ENCODE assay signal across 8 cellular contexts in genomic region chrX:140057001-140057411, GRCh38.
DNase-seq lines count a peak whose midpoint lies in the region; ATAC-seq, FAIRE-seq and TF ChIP-seq lines count a peak whose summit lies in the region.

No MANE protein-coding gene starts in this region.

- H3K9me3 Mint-ChIP-seq in immature natural killer cell: no peaks in the 10 kb centered on the region

- no peaks in the 10 kb centered on the region for H3K9me1 ChIP-seq in K562 (ENCODE audit: control insufficient read depth, insufficient read depth, low read length)

- H3K27me3 Mint-ChIP-seq in immature natural killer cell (ENCODE audit: low read depth in 3 of 3): peaks cover 0 to 9% (median 2%) of the 10 kb centered on the region in 3 donors

- POLR2A ChIA-PET in K562 (lab: Yijun Ruan, JAX): interaction anchor here (0.5 kb wide), 1 partner anchor 28 kb away, joined by 3 read pairs; no protein-coding TSS in a partner anchor

- H3K4me3 ChIP-seq in K562: no peak overlapping the region

- intact Hi-C loops in K562 (cut with micrococcal nuclease): loop anchor here (1.0 to 5.0 kb wide), 4 partner anchors 45 to 676 kb away; no protein-coding TSS in a partner anchor

- no peak for TF ChIP-seq POLR2A in K562 (conservative IDR thresholded peaks at IDR 0.05)

- no peaks in the 10 kb centered on the region for H3K36me3 Mint-ChIP-seq in immature natural killer cell

- in situ Hi-C loops in K562 (cut with MboI): no loop called here

- H2AFZ ChIP-seq in K562 (ENCODE audit: low read depth, low read length): no peak overlapping the region

- H3K4me3 Mint-ChIP-seq in immature natural killer cell: peak overlapping the region in 1 of 5 donors; percentile 34

- CTCF ChIA-PET in K562 (lab: Yijun Ruan, JAX; ENCODE audit: low intra/inter-chr PET ratio): interaction anchor here (0.7 to 1.4 kb wide), 2 partner anchors 84 to 85 kb away, joined by 3 read pairs; no protein-coding TSS in a partner anchor

- peaks cover 0 to 6% of the 10 kb centered on the region in 2 donors for H3K4me1 Mint-ChIP-seq in immature natural killer cell

- peak; percentile 76 to 86 (median 82) for TF ChIP-seq CTCF in K562 (IDR thresholded peaks at IDR 0.05 in 2 of 3, conservative IDR thresholded peaks at IDR 0.05 in 1 of 3; ENCODE audit: insufficient read depth in 2 of 3, low read depth in 1 of 3, low read length in 3 of 3)

- no peaks in the 10 kb centered on the region for H3K9me3 ChIP-seq in K562 (replicated peaks; ENCODE audit: control insufficient read depth, insufficient read depth, low read depth, low read length)

- no peak overlapping the region for H3K4me2 ChIP-seq in K562 (ENCODE audit: insufficient read depth, low read length)

- no peaks in the 10 kb centered on the region; a peak in 1 of 5 replicates for H3K4me1 ChIP-seq in K562 (replicated peaks in 1 of 2; ENCODE audit: control insufficient read depth in 2 of 2, insufficient read depth in 2 of 2, low read length in 2 of 2)

- ATAC-seq in HG02610 (IDR thresholded peaks at IDR 0.05; ENCODE audit: unreplicated experiment) (peak; percentile 89), K562 (peak; percentile 99)

- H3K27ac Mint-ChIP-seq in immature natural killer cell: no peak overlapping the region

- no peak overlapping the region for H3K27ac ChIP-seq in K562 (ENCODE audit: extremely low read depth, low read depth, low read length)

- peak; percentile 82 for FAIRE-seq in K562 (lab: Jason Lieb, UNC)

- H4K20me1 ChIP-seq in K562 (replicated peaks; ENCODE audit: control insufficient read depth, insufficient read depth, low read length): no peaks in the 10 kb centered on the region

- no peaks in the 10 kb centered on the region for H3K27me3 ChIP-seq in K562 (ENCODE audit: control insufficient read depth in 2 of 2, insufficient read depth in 2 of 2, low read length in 2 of 2)

- no peaks in the 10 kb centered on the region for H3K79me2 ChIP-seq in K562 (ENCODE audit: control insufficient read depth, insufficient read depth, low read length)

- H3K9ac ChIP-seq in K562 (ENCODE audit: insufficient read depth in 1 of 2, low read depth in 2 of 2, low read length in 2 of 2): no peak overlapping the region

- no TSS peak for BruUV-seq in K562 (replicated peaks; lab: Mats Ljungman, UMichigan)

- 2% methylated on average over 7 of the region's 11 CpGs for WGBS in K562 (ENCODE audit: insufficient coverage, low coverage, missing lambda C conversion rate)

- DNase-seq in NK-92 treated with Interleukin-12 subunit alpha and Interleukin-12 subunit beta, amount 100 ng/mL, for 24 hours (lab: John Stamatoyannopoulos, UW): peak; percentile 8
- DNase-seq in NK-92 (lab: John Stamatoyannopoulos, UW; ENCODE audit: unreplicated experiment) (no peak), NCI-H1048 (lab: John Stamatoyannopoulos, UW) (peak; percentile 32), T1000 (lab: John Stamatoyannopoulos, UW) (peak; percentile 3), K562 (ENCODE audit: extremely low read depth in 1 of 4, low spot score in 3 of 4) (peak; percentile 57 to 76 (median 71)), immature natural killer cell (peak; percentile 32 to 45 (median 32))
- DNase-seq in stimulated activated CD4-positive, alpha-beta T cell treated with anti-CD3 and anti-CD28 coated beads, Interleukin-15, amount 100 ng/mL, for 24 hours: peak; percentile 72

- TF ChIP-seq EP300 in K562 (IDR thresholded peaks at IDR 0.05; ENCODE audit: low read length): no peak

- no peaks in the 10 kb centered on the region for H3K36me3 ChIP-seq in K562 (ENCODE audit: control insufficient read depth, insufficient read depth, low read length)

- TF ChIP-seq RAD21 in K562 (CRISPR knock-in tag; conservative IDR thresholded peaks at IDR 0.05 in 1 of 2, IDR thresholded peaks at IDR 0.05 in 1 of 2): peak; percentile 43 to 71; a peak in 3 of 4 replicates

TF ChIP-seq in K562, 482 proteins besides CTCF, POLR2A, EP300 and RAD21:
- no peak for TF ChIP-seq PHF8 (IDR thresholded peaks at IDR 0.05; ENCODE audit: borderline replicate concordance, low read length)
- peak; percentile 63; the same call in 1 of the 2 replicates for TF ChIP-seq SMC3 (conservative IDR thresholded peaks at IDR 0.05; ENCODE audit: insufficient read depth, low read depth, low read length)
- TF ChIP-seq ZFP91 (CRISPR knock-in tag; IDR thresholded peaks at IDR 0.05): no peak
- no peak for TF ChIP-seq ZC3H4 (CRISPR knock-in tag; IDR thresholded peaks at IDR 0.05; ENCODE audit: borderline replicate concordance)
- no peak for TF ChIP-seq E2F1 (CRISPR knock-in tag; IDR thresholded peaks at IDR 0.05)
- TF ChIP-seq FOXK1 (CRISPR knock-in tag; IDR thresholded peaks at IDR 0.05; ENCODE audit: borderline replicate concordance): no peak
- TF ChIP-seq YBX1 (IDR thresholded peaks at IDR 0.05): no peak
- TF ChIP-seq LEF1 (IDR thresholded peaks at IDR 0.05): no peak
- TF ChIP-seq NFATC3 (IDR thresholded peaks at IDR 0.05): peak; percentile 95
- no peak for TF ChIP-seq EP400 (IDR thresholded peaks at IDR 0.05)
- no peak for TF ChIP-seq ETV1 (tag; conservative IDR thresholded peaks at IDR 0.05; ENCODE audit: low read depth)
- TF ChIP-seq, protein P1, sequence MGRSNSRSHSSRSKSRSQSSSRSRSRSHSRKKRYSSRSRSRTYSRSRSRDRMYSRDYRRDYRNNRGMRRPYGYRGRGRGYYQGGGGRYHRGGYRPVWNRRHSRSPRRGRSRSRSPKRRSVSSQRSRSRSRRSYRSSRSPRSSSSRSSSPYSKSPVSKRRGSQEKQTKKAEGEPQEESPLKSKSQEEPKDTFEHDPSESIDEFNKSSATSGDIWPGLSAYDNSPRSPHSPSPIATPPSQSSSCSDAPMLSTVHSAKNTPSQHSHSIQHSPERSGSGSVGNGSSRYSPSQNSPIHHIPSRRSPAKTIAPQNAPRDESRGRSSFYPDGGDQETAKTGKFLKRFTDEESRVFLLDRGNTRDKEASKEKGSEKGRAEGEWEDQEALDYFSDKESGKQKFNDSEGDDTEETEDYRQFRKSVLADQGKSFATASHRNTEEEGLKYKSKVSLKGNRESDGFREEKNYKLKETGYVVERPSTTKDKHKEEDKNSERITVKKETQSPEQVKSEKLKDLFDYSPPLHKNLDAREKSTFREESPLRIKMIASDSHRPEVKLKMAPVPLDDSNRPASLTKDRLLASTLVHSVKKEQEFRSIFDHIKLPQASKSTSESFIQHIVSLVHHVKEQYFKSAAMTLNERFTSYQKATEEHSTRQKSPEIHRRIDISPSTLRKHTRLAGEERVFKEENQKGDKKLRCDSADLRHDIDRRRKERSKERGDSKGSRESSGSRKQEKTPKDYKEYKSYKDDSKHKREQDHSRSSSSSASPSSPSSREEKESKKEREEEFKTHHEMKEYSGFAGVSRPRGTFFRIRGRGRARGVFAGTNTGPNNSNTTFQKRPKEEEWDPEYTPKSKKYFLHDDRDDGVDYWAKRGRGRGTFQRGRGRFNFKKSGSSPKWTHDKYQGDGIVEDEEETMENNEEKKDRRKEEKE (IDR thresholded peaks at IDR 0.05; ENCODE audit: borderline replicate concordance in 1 of 2, control insufficient read depth in 1 of 2, low read depth in 2 of 2, low read length in 1 of 2): no peak
- TF ChIP-seq ZNF311 (CRISPR knock-in tag; IDR thresholded peaks at IDR 0.05): no peak
- TF ChIP-seq SNIP1 (IDR thresholded peaks at IDR 0.05; ENCODE audit: low read depth): peak; percentile 75; the same call in 1 of the 2 replicates
- TF ChIP-seq LARP7 (IDR thresholded peaks at IDR 0.05): no peak
